26 cellular contexts compared by ENCODE assay signal in genomic region chrX:50068893-50069292, GRCh38.
"Had no signal": no experiment of that assay in that cellular context is flagged by ENCODE, and none has a peak within 500 bp of the region (broad histone marks: within the 10 kb centered on the region; RNA-seq: fewer than 3 reads in every experiment).

No MANE protein-coding gene starts in this region.

- H3K9me3 Mint-ChIP-seq: stimulated activated naive CD8-positive, alpha-beta T cell treated with anti-CD3 and anti-CD28 coated beads, Interleukin-15, amount 100 ng/mL, for 72 hours; type B pancreatic cell had no signal

- ATAC-seq: lower lobe of right lung; naive thymus-derived CD8-positive, alpha-beta T cell; pancreas; right cardiac atrium; stimulated activated memory B cell treated with anti-CD40 and anti-IgM and Interleukin-4, amounts not matched to agents 10 μg/mL and 1 μg/mL and 100 μg/mL, for 72 hours; stimulated activated naive CD8-positive, alpha-beta T cell treated with anti-CD3 and anti-CD28 coated beads, Interleukin-15, amount 100 ng/mL, for 72 hours had no signal

- H3K4me3 ChIP-seq: left lung, lower lobe of right lung, pancreas, prostate gland, sigmoid colon, spleen, tibial nerve, uterus had no signal

- H3K4me1 Mint-ChIP-seq: naive thymus-derived CD8-positive, alpha-beta T cell; stimulated activated naive CD8-positive, alpha-beta T cell treated with anti-CD3 and anti-CD28 coated beads, Interleukin-15, amount 100 ng/mL, for 72 hours had no signal

- H3K27ac ChIP-seq: left lung, lower lobe of right lung, pancreas, prostate gland, sigmoid colon, spleen, tibial nerve, uterus had no signal

- H3K36me3 ChIP-seq: left lung, lower lobe of right lung, pancreas, prostate gland, sigmoid colon, spleen, tibial nerve, uterus had no signal

- FAIRE-seq: keratinocyte, pancreas, small intestine had no signal

- H3K9me3 ChIP-seq: left lung, lower lobe of right lung, pancreas, prostate gland, sigmoid colon, spleen, tibial nerve, uterus had no signal

- H3K27me3 Mint-ChIP-seq: naive thymus-derived CD8-positive, alpha-beta T cell; stimulated activated memory B cell treated with anti-CD40 and anti-IgM and Interleukin-4, amounts not matched to agents 10 μg/mL and 1 μg/mL and 100 μg/mL, for 72 hours; stimulated activated naive CD8-positive, alpha-beta T cell treated with anti-CD3 and anti-CD28 coated beads, Interleukin-15, amount 100 ng/mL, for 72 hours; type B pancreatic cell had no signal

- H3K4me3 Mint-ChIP-seq: naive thymus-derived CD8-positive, alpha-beta T cell; stimulated activated memory B cell treated with anti-CD40 and anti-IgM and Interleukin-4, amounts not matched to agents 10 μg/mL and 1 μg/mL and 100 μg/mL, for 72 hours; stimulated activated naive CD8-positive, alpha-beta T cell treated with anti-CD3 and anti-CD28 coated beads, Interleukin-15, amount 100 ng/mL, for 72 hours had no signal

- H3K27ac Mint-ChIP-seq: naive thymus-derived CD8-positive, alpha-beta T cell; stimulated activated memory B cell treated with anti-CD40 and anti-IgM and Interleukin-4, amounts not matched to agents 10 μg/mL and 1 μg/mL and 100 μg/mL, for 72 hours had no signal

- DNase-seq: hippocampal formation; left colon; left lung; lower lobe of right lung; mammary epithelial cell; mesenchymal stem cell; naive thymus-derived CD8-positive, alpha-beta T cell; nephron progenitor cell; pancreas; posterior cingulate gyrus; right cardiac atrium; sigmoid colon; spleen; stimulated activated CD4-positive, alpha-beta T cell treated with anti-CD3 and anti-CD28 coated beads, Interleukin-2, amount 100 ng/mL, for 48 hours; stimulated activated CD4-positive, alpha-beta T cell treated with anti-CD3 and anti-CD28 coated beads, Interleukin-4, amount 100 ng/mL, for 4 hours; stimulated activated CD8-positive, alpha-beta memory T cell treated with anti-CD3 and anti-CD28 coated beads, Interleukin-4, amount 100 ng/mL, for 48 hours; stimulated activated naive CD4-positive, alpha-beta T cell treated with Interleukin-2 at 50 U/mL for 16 hours; stimulated activated naive CD8-positive, alpha-beta T cell treated with anti-CD3 and anti-CD28 coated beads, Interleukin-15, amount 100 ng/mL, for 72 hours; substantia nigra; uterus had no signal

- H3K4me1 ChIP-seq: left lung, lower lobe of right lung, pancreas, prostate gland, sigmoid colon, spleen, tibial nerve, uterus had no signal

- H3K27me3 ChIP-seq: left lung, sigmoid colon, spleen, tibial nerve, uterus had no signal
